28 cellular contexts compared by ENCODE assay signal in the genomic region with DNA sequence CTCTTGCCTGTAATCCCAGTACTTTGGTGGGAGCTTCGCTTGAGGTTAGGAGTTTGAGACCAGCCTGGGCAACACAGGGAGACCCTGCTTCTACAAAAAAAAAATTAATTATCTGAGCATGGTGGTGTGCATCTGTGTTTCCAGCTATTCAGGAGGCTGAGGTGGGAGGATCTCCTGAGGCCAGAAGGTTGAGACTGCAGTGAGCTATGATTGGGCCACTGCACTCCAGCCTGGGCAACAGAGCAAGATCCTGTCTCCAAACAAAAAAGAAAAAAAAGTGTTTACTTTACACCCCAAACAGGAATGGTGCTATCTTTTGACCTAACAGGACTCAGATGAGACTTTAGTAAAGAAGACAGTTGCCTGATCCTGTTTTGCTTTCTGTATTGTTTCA. TPM values are rescaled to one million over a fixed set of nuclear protein-coding genes. Genes with fewer than 3 reads are reported as not detected.
DNase-seq lines count a peak whose midpoint lies in the region; ATAC-seq and TF ChIP-seq lines count a peak whose summit lies in the region.
"Had no signal": no experiment of that assay in that cellular context is flagged by ENCODE, and none has a peak within 500 bp of the region (broad histone marks: within the 10 kb centered on the region; RNA-seq: fewer than 3 reads in every experiment).

No MANE protein-coding gene starts in this region.

- POLR2A ChIA-PET in CD4-positive, alpha-beta T cell (lab: Charles Lee): interaction anchor here (2.5 to 17.1 kb wide), 4 partner anchors 8 to 36 kb away, joined by 19 to 295 read pairs (median 35); a partner anchor contains a TSS
- POLR2A ChIA-PET in naive thymus-derived CD4-positive, alpha-beta T cell (lab: Charles Lee): interaction anchor here (0.8 to 21.6 kb wide), 5 partner anchors 8 to 34 kb away, joined by 3 to 581 read pairs (median 74); a partner anchor contains a TSS

- H3K4me1 Mint-ChIP-seq in activated CD4-positive, alpha-beta T cell treated with anti-CD3 and anti-CD28 coated beads, Interleukin-2, amount 10 ng/mL, durations not matched to agents 24 days and 14 days: peaks cover 47% of the 10 kb centered on the region
- H3K4me1 Mint-ChIP-seq in CD4-positive, alpha-beta T cell (ENCODE audit: low read depth): peaks cover 53% of the 10 kb centered on the region
- peaks cover 19% of the 10 kb centered on the region for H3K4me1 Mint-ChIP-seq in activated T-helper 17 cell treated with anti-CD3 and anti-CD28 coated beads, Interleukin-2, amount 50 U/mL, for 72 hours
- H3K4me1 Mint-ChIP-seq in naive thymus-derived CD4-positive, alpha-beta T cell: peaks cover 33 to 71% (median 62%) of the 10 kb centered on the region in 7 donors
- H3K4me1 Mint-ChIP-seq in immature natural killer cell: no peaks in the 10 kb centered on the region

- TF ChIP-seq CTCF in CD4-positive, alpha-beta T cell (IDR thresholded peaks at IDR 0.05): no peak

- no peak overlapping the region for H3K27ac ChIP-seq in CD4-positive, alpha-beta T cell (ENCODE audit: low read depth, low read length)
- peak overlapping the region; percentile 68 for H3K27ac ChIP-seq in naive thymus-derived CD4-positive, alpha-beta T cell (ENCODE audit: low read depth, low read length)
- H3K27ac ChIP-seq: cardiac muscle cell, neutrophil, prostate gland, SK-N-MC had no signal

- H3K36me3 Mint-ChIP-seq in activated CD4-positive, alpha-beta T cell treated with anti-CD3 and anti-CD28 coated beads, Interleukin-2, amount 10 ng/mL, durations not matched to agents 24 days and 14 days (ENCODE audit: low read depth): no peaks in the 10 kb centered on the region
- no peaks in the 10 kb centered on the region for H3K36me3 Mint-ChIP-seq in CD4-positive, alpha-beta T cell (ENCODE audit: low read depth)
- no peaks in the 10 kb centered on the region for H3K36me3 Mint-ChIP-seq in activated T-helper 17 cell treated with anti-CD3 and anti-CD28 coated beads, Interleukin-2, amount 50 U/mL, for 72 hours (ENCODE audit: low read depth)
- H3K36me3 Mint-ChIP-seq in naive thymus-derived CD4-positive, alpha-beta T cell: peaks cover 0 to 4% (median 0%) of the 10 kb centered on the region in 5 donors
- H3K36me3 Mint-ChIP-seq in immature natural killer cell: no peaks in the 10 kb centered on the region
- H3K36me3 Mint-ChIP-seq: type B pancreatic cell had no signal

- H3K36me3 ChIP-seq in naive thymus-derived CD4-positive, alpha-beta T cell (ENCODE audit: control insufficient read depth in 2 of 3, insufficient read depth in 3 of 3, low read length in 3 of 3): no peaks in the 10 kb centered on the region
- H3K36me3 ChIP-seq: cardiac muscle cell, neutrophil, prostate gland, stomach had no signal

- H3K4me1 ChIP-seq in naive thymus-derived CD4-positive, alpha-beta T cell (ENCODE audit: control insufficient read depth in 2 of 2, insufficient read depth in 2 of 2, low read length in 2 of 2): peaks cover 0 to 34% of the 10 kb centered on the region in 2 donors
- H3K4me1 ChIP-seq: Caco-2, prostate gland had no signal

- no peak for DNase-seq in activated CD4-positive, alpha-beta T cell treated with anti-CD3 and anti-CD28 coated beads, Interleukin-2, amount 10 ng/mL, durations not matched to agents 24 days and 14 days
- no peak for DNase-seq in activated CD4-positive, alpha-beta T cell treated with anti-CD3 and anti-CD28 coated beads, Interleukin-2, amount 50 U/mL, for 4 hours
- DNase-seq in CD4-positive, alpha-beta T cell: no peak
- no peak for DNase-seq in naive thymus-derived CD4-positive, alpha-beta T cell
- DNase-seq in glomerular visceral epithelial cell (ENCODE audit: extremely low spot score): no peak
- no peak for DNase-seq in activated effector memory CD4-positive, alpha-beta T cell treated with Interleukin-2 at 50 U/mL for 16 hours
- DNase-seq in immature natural killer cell: no peak
- DNase-seq: activated B cell treated with CpG ODN at 0.5 μM for 24 hours, activated gamma-delta T cell treated with Interleukin-2 at 50 U/mL for 16 hours, AML-193, dermis blood vessel endothelial cell, DMS79, glutamatergic neuron, HFFc6, kidney, NCI-H2081 treated with DMSO at 0.1 percent for 48 hours, stomach, T-helper 9 cell had no signal

- H3K27me3 ChIP-seq in CD4-positive, alpha-beta T cell (ENCODE audit: control insufficient read depth, insufficient read depth, low read length): no peaks in the 10 kb centered on the region
- H3K27me3 ChIP-seq in naive thymus-derived CD4-positive, alpha-beta T cell (ENCODE audit: control insufficient read depth in 2 of 2, insufficient read depth in 2 of 2, low read length in 2 of 2): no peaks in the 10 kb centered on the region
- H3K27me3 ChIP-seq: cardiac muscle cell, neutrophil had no signal

- H3K27me3 Mint-ChIP-seq in activated CD4-positive, alpha-beta T cell treated with anti-CD3 and anti-CD28 coated beads, Interleukin-2, amount 10 ng/mL, durations not matched to agents 24 days and 14 days: no peaks in the 10 kb centered on the region
- no peaks in the 10 kb centered on the region for H3K27me3 Mint-ChIP-seq in CD4-positive, alpha-beta T cell
- no peaks in the 10 kb centered on the region for H3K27me3 Mint-ChIP-seq in activated T-helper 17 cell treated with anti-CD3 and anti-CD28 coated beads, Interleukin-2, amount 50 U/mL, for 72 hours
- no peaks in the 10 kb centered on the region for H3K27me3 Mint-ChIP-seq in naive thymus-derived CD4-positive, alpha-beta T cell
- H3K27me3 Mint-ChIP-seq in immature natural killer cell (ENCODE audit: low read depth in 3 of 3): peaks cover 0 to 5% (median 2%) of the 10 kb centered on the region in 3 donors

- intact Hi-C loops in activated CD4-positive, alpha-beta T cell treated with anti-CD3 and anti-CD28 coated beads, Interleukin-2, amount 10 ng/mL, durations not matched to agents 24 days and 14 days (cut with micrococcal nuclease): no loop called here
- intact Hi-C loops in CD4-positive, alpha-beta T cell (cut with DNase I, micrococcal nuclease): no loop called here
- intact Hi-C loops in naive thymus-derived CD4-positive, alpha-beta T cell (cut with micrococcal nuclease): no loop called here

- H3K27ac Mint-ChIP-seq in activated CD4-positive, alpha-beta T cell treated with anti-CD3 and anti-CD28 coated beads, Interleukin-2, amount 10 ng/mL, durations not matched to agents 24 days and 14 days: peak overlapping the region; percentile 88
- H3K27ac Mint-ChIP-seq in CD4-positive, alpha-beta T cell: peak overlapping the region; percentile 80
- H3K27ac Mint-ChIP-seq in activated T-helper 17 cell treated with anti-CD3 and anti-CD28 coated beads, Interleukin-2, amount 50 U/mL, for 72 hours: no peak overlapping the region
- H3K27ac Mint-ChIP-seq in naive thymus-derived CD4-positive, alpha-beta T cell: peak overlapping the region; percentile 28 to 95 (median 90)
- H3K27ac Mint-ChIP-seq in immature natural killer cell: no peak overlapping the region
- H3K27ac Mint-ChIP-seq: activated B cell treated with CpG ODN at 0.5 μM for 24 hours, HFFc6, IgD-negative memory B cell had no signal

- H3K4me3 ChIP-seq in naive thymus-derived CD4-positive, alpha-beta T cell (ENCODE audit: low read length): no peak overlapping the region
- H3K4me3 ChIP-seq: cardiac muscle cell, lung, prostate gland, SK-N-MC, stomach had no signal

- peak overlapping the region; percentile 67 for H3K4me3 Mint-ChIP-seq in activated CD4-positive, alpha-beta T cell treated with anti-CD3 and anti-CD28 coated beads, Interleukin-2, amount 10 ng/mL, durations not matched to agents 24 days and 14 days
- no peak overlapping the region for H3K4me3 Mint-ChIP-seq in CD4-positive, alpha-beta T cell
- H3K4me3 Mint-ChIP-seq in activated T-helper 17 cell treated with anti-CD3 and anti-CD28 coated beads, Interleukin-2, amount 50 U/mL, for 72 hours: peak overlapping the region; percentile 33
- H3K4me3 Mint-ChIP-seq in naive thymus-derived CD4-positive, alpha-beta T cell: peak overlapping the region in 9 of 10 donors; percentile 41 to 81 (median 61)
- H3K4me3 Mint-ChIP-seq in immature natural killer cell: no peak overlapping the region
- H3K4me3 Mint-ChIP-seq: activated B cell treated with CpG ODN at 0.5 μM for 24 hours, HFFc6, IgD-negative memory B cell, type B pancreatic cell had no signal

- no peak for ATAC-seq in CD4-positive, alpha-beta T cell (ENCODE audit: poor library complexity)
- ATAC-seq in activated T-helper 17 cell treated with anti-CD3 and anti-CD28 coated beads, Interleukin-2, amount 50 U/mL, for 72 hours (replicated peaks): no peak
- ATAC-seq in naive thymus-derived CD4-positive, alpha-beta T cell: no peak

- CTCF ChIA-PET in CD4-positive, alpha-beta T cell (lab: Charles Lee): interaction anchor here (4.0 kb wide), 1 partner anchor 38 kb away, joined by 26 read pairs; no protein-coding TSS in a partner anchor
- CTCF ChIA-PET in naive thymus-derived CD4-positive, alpha-beta T cell (lab: Charles Lee): interaction anchor here (1.2 to 5.1 kb wide), 3 partner anchors 9 to 38 kb away, joined by 3 to 91 read pairs (median 30); no protein-coding TSS in a partner anchor

- H3K9me3 ChIP-seq in CD4-positive, alpha-beta T cell (ENCODE audit: control insufficient read depth, low read length): no peaks in the 10 kb centered on the region
- no peaks in the 10 kb centered on the region for H3K9me3 ChIP-seq in naive thymus-derived CD4-positive, alpha-beta T cell (ENCODE audit: control insufficient read depth in 2 of 3, low read length in 3 of 3)
- H3K9me3 ChIP-seq: Caco-2, neutrophil, prostate gland, stomach had no signal

- no peaks in the 10 kb centered on the region for H3K9me3 Mint-ChIP-seq in activated CD4-positive, alpha-beta T cell treated with anti-CD3 and anti-CD28 coated beads, Interleukin-2, amount 10 ng/mL, durations not matched to agents 24 days and 14 days
- no peaks in the 10 kb centered on the region for H3K9me3 Mint-ChIP-seq in CD4-positive, alpha-beta T cell
- no peaks in the 10 kb centered on the region for H3K9me3 Mint-ChIP-seq in activated T-helper 17 cell treated with anti-CD3 and anti-CD28 coated beads, Interleukin-2, amount 50 U/mL, for 72 hours
- peaks cover 0 to 2% (median 0%) of the 10 kb centered on the region in 11 donors for H3K9me3 Mint-ChIP-seq in naive thymus-derived CD4-positive, alpha-beta T cell
- no peaks in the 10 kb centered on the region for H3K9me3 Mint-ChIP-seq in immature natural killer cell
- H3K9me3 Mint-ChIP-seq: activated B cell treated with CpG ODN at 0.5 μM for 24 hours, HFFc6, IgD-negative memory B cell, type B pancreatic cell had no signal

RNA-seq across cellular contexts. Expression of a gene that starts 35.6 kb away (rescaled TPM):
- 166 and 167 TPM in 2 replicates for total RNA-seq in activated CD4-positive, alpha-beta T cell treated with anti-CD3 and anti-CD28 coated beads, Interleukin-2, amount 10 ng/mL, durations not matched to agents 24 days and 14 days
- total RNA-seq in CD4-positive, alpha-beta T cell: 100 to 1,000 TPM; 101 to 102 TPM
- total RNA-seq in activated T-helper 17 cell treated with anti-CD3 and anti-CD28 coated beads, Interleukin-2, amount 50 U/mL, for 72 hours: 10 to 100 TPM; 47.2 to 65.9 TPM
- total RNA-seq in naive thymus-derived CD4-positive, alpha-beta T cell: 100 to 1,000 TPM; 124 to 575 (median 159) TPM
- 100 to 1,000 TPM; 355 to 408 TPM for polyA plus RNA-seq in naive thymus-derived CD4-positive, alpha-beta T cell
- 1 to 10 TPM; 1.2 to 1.9 (median 1.6) TPM for polyA plus RNA-seq in immature natural killer cell
- total RNA-seq: activated B cell treated with CpG ODN at 0.5 μM for 24 hours, Caco-2, cardiac muscle cell, HFFc6, MCF 10A had no signal
- polyA plus RNA-seq: cardiac muscle cell had no signal

Comparison
In these comparisons a context has a peak if more than half of its experiments do, and no peak if none do; other contexts are left out.
1. H3K27ac Mint-ChIP-seq: peak in activated CD4-positive, alpha-beta T cell treated with anti-CD3 and anti-CD28 coated beads, Interleukin-2, amount 10 ng/mL, durations not matched to agents 24 days and 14 days (single experiment), CD4-positive, alpha-beta T cell (single experiment) and naive thymus-derived CD4-positive, alpha-beta T cell (9 of 9); none in activated T-helper 17 cell treated with anti-CD3 and anti-CD28 coated beads, Interleukin-2, amount 50 U/mL, for 72 hours (single experiment) and immature natural killer cell (0 of 6).
2. H3K4me3 Mint-ChIP-seq: peak in activated CD4-positive, alpha-beta T cell treated with anti-CD3 and anti-CD28 coated beads, Interleukin-2, amount 10 ng/mL, durations not matched to agents 24 days and 14 days (single experiment), activated T-helper 17 cell treated with anti-CD3 and anti-CD28 coated beads, Interleukin-2, amount 50 U/mL, for 72 hours (single experiment) and naive thymus-derived CD4-positive, alpha-beta T cell (9 of 10); none in CD4-positive, alpha-beta T cell (single experiment) and immature natural killer cell (0 of 5).